ENCODE assay signal across 8 cellular contexts in the genomic region with DNA sequence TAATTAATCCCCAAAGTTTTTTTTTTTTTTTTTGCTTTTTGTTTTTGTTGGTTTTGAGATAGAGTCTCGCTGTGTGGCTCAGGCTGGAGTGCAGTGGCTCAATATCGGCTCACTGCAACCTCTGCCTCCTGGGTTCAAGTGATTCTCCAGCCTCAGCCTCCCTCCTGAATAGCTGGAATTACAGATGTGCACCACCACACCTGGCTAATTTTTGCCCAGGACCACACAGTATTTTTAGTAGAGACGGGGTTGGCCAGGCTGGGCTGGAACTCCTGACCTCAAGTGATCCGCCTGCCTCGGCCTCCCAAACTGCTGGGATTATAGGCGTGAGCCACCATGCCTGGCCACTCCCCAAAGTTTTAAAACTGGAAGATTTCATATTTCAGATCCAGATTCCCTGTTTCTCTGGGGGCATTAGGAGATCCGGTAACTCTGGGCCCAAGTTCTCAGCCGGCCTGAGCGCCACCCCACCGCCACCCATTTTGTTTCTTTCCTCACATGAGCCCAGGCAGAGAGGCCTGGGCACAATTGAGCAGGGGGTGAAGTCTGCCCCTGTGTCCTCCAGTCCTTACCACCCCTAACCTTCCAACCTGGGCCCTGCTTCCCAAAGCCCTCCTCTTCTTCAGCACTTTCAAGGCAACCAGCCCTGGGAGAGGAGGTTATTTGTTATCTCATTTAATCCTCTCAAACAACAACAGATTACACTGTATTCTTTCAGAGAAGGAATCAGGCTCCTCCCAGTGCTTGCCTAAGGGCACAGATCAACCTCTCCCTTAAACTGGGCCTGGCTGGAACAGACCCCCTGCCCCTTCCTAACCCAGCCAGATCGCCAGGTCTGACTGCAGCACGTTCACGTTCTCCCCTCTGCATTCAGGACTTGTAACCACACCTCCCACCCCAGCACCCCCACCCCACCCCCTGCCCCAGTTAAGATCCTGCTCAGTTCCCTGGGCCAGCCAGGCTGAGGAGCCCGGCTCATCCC. TPM values are rescaled to one million over a fixed set of nuclear protein-coding genes. Genes with fewer than 3 reads are reported as not detected.
DNase-seq lines count a peak whose midpoint lies in the region; ATAC-seq and TF ChIP-seq lines count a peak whose summit lies in the region.
"Had no signal": no experiment of that assay in that cellular context is flagged by ENCODE, and none has a peak within 500 bp of the region (broad histone marks: within the 10 kb centered on the region; RNA-seq: fewer than 3 reads in every experiment).

No MANE protein-coding gene starts in this region.

- no peaks in the 10 kb centered on the region for H3K9me3 ChIP-seq in smooth muscle cell (replicated peaks; ENCODE audit: low read depth)

- H3K4me3 Mint-ChIP-seq in immature natural killer cell = peak overlapping the region in 4 of 5 donors; percentile 54 to 83 (median 56)

- H3K27me3 Mint-ChIP-seq in immature natural killer cell (ENCODE audit: low read depth in 3 of 3) = peaks cover 2 to 8% (median 4%) of the 10 kb centered on the region in 3 donors

- peak overlapping the region; percentile 43 to 92 (median 78) for H3K27ac Mint-ChIP-seq in immature natural killer cell

- no peaks in the 10 kb centered on the region for H3K9me3 Mint-ChIP-seq in immature natural killer cell

- no peak for TF ChIP-seq CTCF in VCaP (conservative IDR thresholded peaks at IDR 0.05)
- TF ChIP-seq CTCF in smooth muscle cell (IDR thresholded peaks at IDR 0.05; ENCODE audit: borderline replicate concordance, insufficient read depth, poor library complexity, severe bottlenecking) = no peak

- ATAC-seq in GM21423 (IDR thresholded peaks at IDR 0.05; ENCODE audit: unreplicated experiment) = no peak
- no peak for ATAC-seq in GM21529 (IDR thresholded peaks at IDR 0.05; ENCODE audit: unreplicated experiment)

- H3K4me1 ChIP-seq in smooth muscle cell (ENCODE audit: low read depth) = peaks cover 34% of the 10 kb centered on the region

- H3F3A ChIP-seq in smooth muscle cell (ENCODE audit: low read depth) = peaks cover 23% of the 10 kb centered on the region

- no peaks in the 10 kb centered on the region for H3K36me3 Mint-ChIP-seq in immature natural killer cell

- WGBS in smooth muscle cell (ENCODE audit: low lambda C conversion rate) = 72% methylated on average over 14 of the region's 14 CpGs

- H3K27me3 ChIP-seq in H7 (ENCODE audit: control insufficient read depth, insufficient read depth, low read length) (no peaks in the 10 kb centered on the region), smooth muscle cell (ENCODE audit: low read depth) (no peaks in the 10 kb centered on the region)
- H3K27me3 ChIP-seq: cardiac muscle cell had no signal

- peaks cover 3% of the 10 kb centered on the region for H3K36me3 ChIP-seq in H7 (replicated peaks; ENCODE audit: control insufficient read depth, insufficient read depth, low read length)
- no peaks in the 10 kb centered on the region for H3K36me3 ChIP-seq in smooth muscle cell (ENCODE audit: low read depth)
- H3K36me3 ChIP-seq: cardiac muscle cell had no signal

- peak overlapping the region; percentile 82 for H3K9ac ChIP-seq in smooth muscle cell (ENCODE audit: low read depth)

- H3K4me3 ChIP-seq in H7 (ENCODE audit: insufficient read depth, low read depth, low read length) = no peak overlapping the region
- H3K4me3 ChIP-seq in smooth muscle cell = no peak overlapping the region
- H3K4me3 ChIP-seq: cardiac muscle cell had no signal

- DNase-seq in H7 (peak; percentile 74), immature natural killer cell (no peak), smooth muscle cell (lab: John Stamatoyannopoulos, UW; ENCODE audit: unreplicated experiment) (no peak), RKO (ENCODE audit: low spot score) (no peak)

- H3K27ac ChIP-seq in VCaP (peak overlapping the region; percentile 94), smooth muscle cell (ENCODE audit: low read depth) (peak overlapping the region; percentile 93)
- H3K27ac ChIP-seq: cardiac muscle cell had no signal

- peaks cover 33 to 35% of the 10 kb centered on the region in 2 donors for H3K4me1 Mint-ChIP-seq in immature natural killer cell

- H2AFZ ChIP-seq in smooth muscle cell (ENCODE audit: low read depth) = no peak overlapping the region

- peaks cover 24% of the 10 kb centered on the region for H4K20me1 ChIP-seq in smooth muscle cell (ENCODE audit: low read depth)

- H3K4me2 ChIP-seq in smooth muscle cell = peak overlapping the region; percentile 85

- H3K79me2 ChIP-seq in smooth muscle cell (ENCODE audit: low read depth) = peaks cover 29% of the 10 kb centered on the region

RNA-seq across cellular contexts. Expression of gene CSNK1E, which starts 1.9 kb away (rescaled TPM):
- 307 and 335 TPM in 2 replicates for total RNA-seq in H7 (2014; rRNA removed; shearing (Covaris generic))
- polyA plus RNA-seq in immature natural killer cell (10 to 100 TPM in 1 of 3 donors, 1 to 10 TPM in 2; 7.5 to 12.1 (median 8.6) TPM), smooth muscle cell (154 and 192 TPM in 2 replicates)
- total RNA-seq in smooth muscle cell = 94.7 and 111 TPM in 2 replicates

RNA-seq across cellular contexts. Expression of gene TMEM184B, which starts 46.3 kb away (rescaled TPM):
- 44.5 and 46.9 TPM in 2 replicates for total RNA-seq in H7 (2014; rRNA removed; shearing (Covaris generic))
- polyA plus RNA-seq in immature natural killer cell (10 to 100 TPM; 12.1 to 50.7 (median 30.3) TPM), smooth muscle cell (96.0 and 96.3 TPM in 2 replicates)
- 34.1 and 54.4 TPM in 2 replicates for total RNA-seq in smooth muscle cell
